7 cellular contexts compared by ENCODE assay signal in genomic region chr22:31493355-31493754, GRCh38. TPM values are rescaled to one million over a fixed set of nuclear protein-coding genes. Genes with fewer than 3 reads are reported as not detected.
DNase-seq lines count a peak whose midpoint lies in the region; ATAC-seq and TF ChIP-seq lines count a peak whose summit lies in the region.
"Not testable (repeated sequence)": the region's sequence is repeated elsewhere in the genome, so short reads cannot be mapped to it uniquely, and the experiment has no call there.

No MANE protein-coding gene starts in this region.

- peaks cover 29 to 72% (median 38%) of the 10 kb centered on the region in 4 donors for H3K4me1 Mint-ChIP-seq in CD4-positive, alpha-beta memory T cell
- H3K4me1 Mint-ChIP-seq in activated T-cell treated with anti-CD3 and anti-CD28 coated beads, Interleukin-2, amount 50 U/mL, for 24 hours (ENCODE audit: low read depth) = peaks cover 52% of the 10 kb centered on the region
- H3K4me1 Mint-ChIP-seq in activated naive CD8-positive, alpha-beta T cell (ENCODE audit: low read depth) = peaks cover 46% of the 10 kb centered on the region

- WGBS in psoas muscle, 3 donors = 79 to 89% (median 83%) methylated on average over 5 of the region's 5 CpGs

- H3K4me3 ChIP-seq in CD4-positive, alpha-beta memory T cell (ENCODE audit: low read length in 2 of 2); OCI-LY1 (ENCODE audit: low read depth, low read length, poor library complexity, severe bottlenecking); WERI-Rb-1 (ENCODE audit: low read depth, low read length); left ventricle myocardium inferior; psoas muscle: not testable (repeated sequence)

- H3K4me1 ChIP-seq in CD4-positive, alpha-beta memory T cell (ENCODE audit: insufficient read depth, low read length) = peaks cover 59% of the 10 kb centered on the region
- peaks cover 57% of the 10 kb centered on the region for H3K4me1 ChIP-seq in OCI-LY1 (ENCODE audit: insufficient read depth, low read length, severe bottlenecking)
- peaks cover 65% of the 10 kb centered on the region for H3K4me1 ChIP-seq in left ventricle myocardium inferior
- H3K4me1 ChIP-seq in psoas muscle = peaks cover 32% of the 10 kb centered on the region

- DNase-seq in CD4-positive, alpha-beta memory T cell; WERI-Rb-1; activated T-cell treated with anti-CD3 and anti-CD28 coated beads, Interleukin-2, amount 50 U/mL, for 24 hours; left ventricle myocardium inferior; psoas muscle: not testable (repeated sequence)

- not testable (repeated sequence) for H3K9me3 ChIP-seq in CD4-positive, alpha-beta memory T cell (ENCODE audit: control insufficient read depth in 1 of 2, low read length in 2 of 2); OCI-LY1 (ENCODE audit: low read length); WERI-Rb-1 (ENCODE audit: severe bottlenecking); left ventricle myocardium inferior (replicated peaks); psoas muscle

- not testable (repeated sequence) for H3K36me3 ChIP-seq in CD4-positive, alpha-beta memory T cell (ENCODE audit: insufficient read depth, low read length); OCI-LY1 (ENCODE audit: insufficient read depth, low read length); WERI-Rb-1; left ventricle myocardium inferior; psoas muscle (ENCODE audit: insufficient read depth in 1 of 2, low read depth in 1 of 2)

- H3K9me3 Mint-ChIP-seq in CD4-positive, alpha-beta memory T cell; activated T-cell treated with anti-CD3 and anti-CD28 coated beads, Interleukin-2, amount 50 U/mL, for 24 hours; activated naive CD8-positive, alpha-beta T cell (ENCODE audit: low read depth): not testable (repeated sequence)

- TF ChIP-seq CTCF in OCI-LY1 (IDR thresholded peaks at IDR 0.05; ENCODE audit: low read length); WERI-Rb-1 (IDR thresholded peaks at IDR 0.05; ENCODE audit: low read depth, low read length); left ventricle myocardium inferior (IDR thresholded peaks at IDR 0.05; ENCODE audit: borderline replicate concordance); psoas muscle (IDR thresholded peaks at IDR 0.05): not testable (repeated sequence)

- H3K27me3 Mint-ChIP-seq in CD4-positive, alpha-beta memory T cell; activated T-cell treated with anti-CD3 and anti-CD28 coated beads, Interleukin-2, amount 50 U/mL, for 24 hours; activated naive CD8-positive, alpha-beta T cell: not testable (repeated sequence)

- peak overlapping the region in 6 of 8 donors; percentile 55 to 77 (median 69) for H3K4me3 Mint-ChIP-seq in CD4-positive, alpha-beta memory T cell
- peak overlapping the region; percentile 2 for H3K4me3 Mint-ChIP-seq in activated T-cell treated with anti-CD3 and anti-CD28 coated beads, Interleukin-2, amount 50 U/mL, for 24 hours
- peak overlapping the region; percentile 32 for H3K4me3 Mint-ChIP-seq in activated naive CD8-positive, alpha-beta T cell

- H3K27ac Mint-ChIP-seq in CD4-positive, alpha-beta memory T cell = peak overlapping the region; percentile 77 to 92 (median 90)
- H3K27ac Mint-ChIP-seq in activated T-cell treated with anti-CD3 and anti-CD28 coated beads, Interleukin-2, amount 50 U/mL, for 24 hours = peak overlapping the region; percentile 79
- peak overlapping the region; percentile 82 for H3K27ac Mint-ChIP-seq in activated naive CD8-positive, alpha-beta T cell

- peak overlapping the region; percentile 51 for H3K27ac ChIP-seq in CD4-positive, alpha-beta memory T cell (ENCODE audit: low read depth, low read length)
- H3K27ac ChIP-seq in OCI-LY1 (ENCODE audit: low read depth, low read length, poor library complexity, severe bottlenecking) (peak overlapping the region; percentile 93), WERI-Rb-1 (peak overlapping the region; percentile 70), left ventricle myocardium inferior (replicated peaks) (peak overlapping the region; percentile 55), psoas muscle (peak overlapping the region; percentile 98)

- H3F3A ChIP-seq in OCI-LY1 (ENCODE audit: insufficient read depth, low read length) = not testable (repeated sequence)

- peak overlapping the region; percentile 20; the same call in 1 of the 2 replicates for H3K9ac ChIP-seq in OCI-LY1 (ENCODE audit: low read length)

- H3K36me3 Mint-ChIP-seq in CD4-positive, alpha-beta memory T cell = peaks cover 0 to 32% of the 10 kb centered on the region in 2 donors
- peaks cover 50% of the 10 kb centered on the region for H3K36me3 Mint-ChIP-seq in activated T-cell treated with anti-CD3 and anti-CD28 coated beads, Interleukin-2, amount 50 U/mL, for 24 hours (ENCODE audit: low read depth)
- not testable (repeated sequence) for H3K36me3 Mint-ChIP-seq in activated naive CD8-positive, alpha-beta T cell

- H4K20me1 ChIP-seq in OCI-LY1 (ENCODE audit: insufficient read depth, low read length) = not testable (repeated sequence)

- H3K79me2 ChIP-seq in OCI-LY1 (ENCODE audit: insufficient read depth, low read length) = peaks cover 23% of the 10 kb centered on the region

- CTCF ChIA-PET in CD4-positive, alpha-beta memory T cell (lab: Charles Lee; ENCODE audit: partially characterized antibody) = not testable (repeated sequence)

- not testable (repeated sequence) for H3K9me2 ChIP-seq in OCI-LY1 (ENCODE audit: low read depth, low read length)

- H3K4me2 ChIP-seq in OCI-LY1 (ENCODE audit: low read length) = not testable (repeated sequence)

- H2AFZ ChIP-seq in OCI-LY1 (ENCODE audit: low read length) = not testable (repeated sequence)

- intact Hi-C loops in CD4-positive, alpha-beta memory T cell (cut with micrococcal nuclease) = loop anchor here (10.0 kb wide), 1 partner anchor 451 kb away; the partner anchor contains the start of gene YWHAH
- intact Hi-C loops in left ventricle myocardium inferior (cut with micrococcal nuclease); psoas muscle (cut with DNase I): not testable (repeated sequence)

- POLR2A ChIA-PET in CD4-positive, alpha-beta memory T cell (lab: Charles Lee; ENCODE audit: partially characterized antibody) = interaction anchor here (0.6 to 1.6 kb wide), 2 partner anchors 27 to 94 kb away, joined by 3 to 4 read pairs; partner anchors contain the start of gene DRG1

- not testable (repeated sequence) for H3K27me3 ChIP-seq in CD4-positive, alpha-beta memory T cell (ENCODE audit: insufficient read depth, low read length); OCI-LY1 (ENCODE audit: insufficient read depth, low read length); WERI-Rb-1 (ENCODE audit: insufficient read depth, low read depth, severe bottlenecking); left ventricle myocardium inferior (ENCODE audit: low read depth); psoas muscle (ENCODE audit: insufficient read depth in 3 of 3, low read length in 2 of 3)

- not testable (repeated sequence) for ATAC-seq in psoas muscle

RNA-seq across cellular contexts. Expression of gene SFI1, which starts 3.0 kb away (rescaled TPM):
- total RNA-seq in CD4-positive, alpha-beta memory T cell = 100 to 1,000 TPM; 323 to 333 TPM
- polyA plus RNA-seq in CD4-positive, alpha-beta memory T cell = 10 to 100 TPM; 14.7 to 40.5 TPM
- total RNA-seq in left ventricle myocardium inferior (6.8 TPM), psoas muscle (1 to 10 TPM; 2.7 to 8.6 (median 4.1) TPM)
- 1 to 10 TPM; 1.5 to 4.1 (median 2.2) TPM for polyA plus RNA-seq in psoas muscle

RNA-seq across cellular contexts. Expression of gene EIF4ENIF1, which starts 3.7 kb away (rescaled TPM):
- 10 to 100 TPM; 41.9 to 50.7 TPM for total RNA-seq in CD4-positive, alpha-beta memory T cell
- 10 to 100 TPM in 1 of 2 donors, 1 to 10 TPM in 1; 6.6 to 17.2 TPM for polyA plus RNA-seq in CD4-positive, alpha-beta memory T cell
- total RNA-seq in left ventricle myocardium inferior (29.0 TPM), psoas muscle (10 to 100 TPM; 24.8 to 34.2 (median 26.6) TPM)
- 10 to 100 TPM in 2 of 3 donors, 1 to 10 TPM in 1; 9.2 to 23.4 (median 10.4) TPM for polyA plus RNA-seq in psoas muscle

Comparison
In these comparisons a context has a peak if more than half of its experiments do, and no peak if none do; other contexts are left out.
1. H3K4me3 Mint-ChIP-seq: peak in every context shown above with its lines; median percentile 69 in CD4-positive, alpha-beta memory T cell; 32 in activated naive CD8-positive, alpha-beta T cell; 2 in activated T-cell treated with anti-CD3 and anti-CD28 coated beads, Interleukin-2, amount 50 U/mL, for 24 hours.
2. RNA of gene SFI1, which starts 3.0 kb away (total RNA-seq): 323 to 333 TPM in CD4-positive, alpha-beta memory T cell; 6.8 TPM in left ventricle myocardium inferior (single experiment) and 2.7 to 8.6 TPM in psoas muscle; every median in the first group is over 10 times any median in the second.
3. Peak in every context shown above with its lines, with median percentiles within 50 percentile points of each other: H3K27ac ChIP-seq and H3K27ac Mint-ChIP-seq.